Comparison of ENCODE assay signal across 8 cellular contexts in genomic region chr3:120348981-120349818, GRCh38. TPM values are rescaled to one million over a fixed set of nuclear protein-coding genes. Genes with fewer than 3 reads are reported as not detected.
DNase-seq lines count a peak whose midpoint lies in the region; ATAC-seq, FAIRE-seq and TF ChIP-seq lines count a peak whose summit lies in the region.

TSS of gene LRRC58 (minus strand) at chr3:120349354. CDS start at chr3:120349243, 111 bp downstream.

- peaks cover 32% of the 10 kb centered on the region for H3K36me3 Mint-ChIP-seq in activated CD8-positive, alpha-beta memory T cell treated with anti-CD3 and anti-CD28 coated beads, Interleukin-2, amount 10 ng/mL, durations not matched to agents 7 days and 5 days
- peaks cover 4% of the 10 kb centered on the region for H3K36me3 Mint-ChIP-seq in endodermal cell (ENCODE audit: low read depth)

- H3K27me3 Mint-ChIP-seq in activated CD8-positive, alpha-beta memory T cell treated with anti-CD3 and anti-CD28 coated beads, Interleukin-2, amount 10 ng/mL, durations not matched to agents 7 days and 5 days, result peaks cover 19% of the 10 kb centered on the region
- H3K27me3 Mint-ChIP-seq in endodermal cell (ENCODE audit: insufficient read depth), result peaks cover 5% of the 10 kb centered on the region

- H3K4me1 Mint-ChIP-seq in activated CD8-positive, alpha-beta memory T cell treated with anti-CD3 and anti-CD28 coated beads, Interleukin-2, amount 10 ng/mL, durations not matched to agents 7 days and 5 days, result peaks cover 43% of the 10 kb centered on the region
- H3K4me1 Mint-ChIP-seq in endodermal cell, result peaks cover 10% of the 10 kb centered on the region

- H3K27ac Mint-ChIP-seq in activated CD8-positive, alpha-beta memory T cell treated with anti-CD3 and anti-CD28 coated beads, Interleukin-2, amount 10 ng/mL, durations not matched to agents 7 days and 5 days, result peak within 1 kb of the TSS; percentile 81
- peak within 1 kb of the TSS; percentile 90 for H3K27ac Mint-ChIP-seq in endodermal cell

- FAIRE-seq in D721Med (lab: Jason Lieb, UNC), result no peak

- H3K9me3 Mint-ChIP-seq in activated CD8-positive, alpha-beta memory T cell treated with anti-CD3 and anti-CD28 coated beads, Interleukin-2, amount 10 ng/mL, durations not matched to agents 7 days and 5 days (ENCODE audit: low read depth), result no peaks in the 10 kb centered on the region
- no peaks in the 10 kb centered on the region for H3K9me3 Mint-ChIP-seq in endodermal cell

- H3K4me3 ChIP-seq in HUES48 (ENCODE audit: low read depth, low read length) (peak within 1 kb of the TSS; percentile 71), endodermal cell (ENCODE audit: low read length) (peak within 1 kb of the TSS; percentile 89), mesodermal cell (ENCODE audit: extremely low read depth, insufficient read depth, low read length, poor library complexity, severe bottlenecking) (peak within 1 kb of the TSS; percentile 75)

- H3K36me3 ChIP-seq in HUES48 (ENCODE audit: control insufficient read depth, insufficient read depth, low read length), result no peaks in the 10 kb centered on the region
- H3K36me3 ChIP-seq in endodermal cell (ENCODE audit: control insufficient read depth, insufficient read depth, low read length), result peaks cover 3% of the 10 kb centered on the region
- H3K36me3 ChIP-seq in mesodermal cell (ENCODE audit: control insufficient read depth, insufficient read depth, low read length), result no peaks in the 10 kb centered on the region

- H3K4me1 ChIP-seq in HUES48 (ENCODE audit: control insufficient read depth, insufficient read depth, low read length), result peaks cover 20% of the 10 kb centered on the region
- H3K4me1 ChIP-seq in endodermal cell (ENCODE audit: control insufficient read depth, insufficient read depth, low read length), result no peaks in the 10 kb centered on the region
- no peaks in the 10 kb centered on the region for H3K4me1 ChIP-seq in mesodermal cell (ENCODE audit: control insufficient read depth, insufficient read depth, low read length, poor library complexity, severe bottlenecking)

- CTCF ChIA-PET in activated CD8-positive, alpha-beta memory T cell treated with anti-CD3 and anti-CD28 coated beads, Interleukin-2, amount 10 ng/mL, durations not matched to agents 7 days and 5 days (lab: Charles Lee), result interaction anchor here (0.6 to 2.4 kb wide), 14 partner anchors 9 to 539 kb away, joined by 3 to 8 read pairs (median 4); no protein-coding TSS in a partner anchor

- 0 to 1% methylated on average over 28 to 94 of the region's 94 CpGs for WGBS in endodermal cell (ENCODE audit: insufficient coverage in 1 of 2, insufficient read length in 1 of 2), 2 experiments
- WGBS in mesodermal cell (ENCODE audit: insufficient coverage in 2 of 2), 2 experiments, result 0 to 1% methylated on average over 89 to 92 of the region's 94 CpGs

- peak within 1 kb of the TSS; percentile 89 for H3K4me3 Mint-ChIP-seq in activated CD8-positive, alpha-beta memory T cell treated with anti-CD3 and anti-CD28 coated beads, Interleukin-2, amount 10 ng/mL, durations not matched to agents 7 days and 5 days
- H3K4me3 Mint-ChIP-seq in endodermal cell, result peak within 1 kb of the TSS; percentile 77

- H3K27ac ChIP-seq in HUES48 (ENCODE audit: low read depth, low read length) (peak within 1 kb of the TSS; percentile 75), endodermal cell (ENCODE audit: low read depth, low read length) (peak within 1 kb of the TSS; percentile 59), mesodermal cell (ENCODE audit: low read depth, low read length, severe bottlenecking) (peak within 1 kb of the TSS; percentile 71)

- DNase-seq in D721Med (ENCODE audit: insufficient read length, low spot score), result peak; percentile 57
- DNase-seq in NOMO-1 treated with dmso at 0.1 percent for 144 hours (lab: John Stamatoyannopoulos, UW; ENCODE audit: unreplicated experiment), result peak; percentile 79
- peak; percentile 90 for DNase-seq in activated CD8-positive, alpha-beta memory T cell treated with anti-CD3 and anti-CD28 coated beads, Interleukin-2, amount 10 ng/mL, durations not matched to agents 7 days and 5 days
- DNase-seq in endodermal cell, result peak; percentile 91
- peak; percentile 67 to 74 for DNase-seq in stimulated activated CD8-positive, alpha-beta memory T cell treated with anti-CD3 and anti-CD28 coated beads, Interleukin-15, amount 100 ng/mL, for 4 hours (ENCODE audit: low read depth in 2 of 2)

- peak; percentile 86 for ATAC-seq in GM21423 (IDR thresholded peaks at IDR 0.05; ENCODE audit: unreplicated experiment)
- peak; percentile 93 for ATAC-seq in activated CD8-positive, alpha-beta memory T cell treated with anti-CD3 and anti-CD28 coated beads, Interleukin-2, amount 10 ng/mL, durations not matched to agents 7 days and 5 days

- H3K9ac ChIP-seq in HUES48 (ENCODE audit: low read depth, low read length) (peak within 1 kb of the TSS; percentile 63), endodermal cell (ENCODE audit: extremely low read depth, low read length, poor library complexity, severe bottlenecking) (peak within 1 kb of the TSS; percentile 63)

- H3K9me3 ChIP-seq in HUES48 (ENCODE audit: control insufficient read depth, insufficient read depth, low read length), result no peaks in the 10 kb centered on the region
- H3K9me3 ChIP-seq in endodermal cell (ENCODE audit: control insufficient read depth, low read length), result no peaks in the 10 kb centered on the region
- H3K9me3 ChIP-seq in mesodermal cell (ENCODE audit: control insufficient read depth, low read length), result no peaks in the 10 kb centered on the region

- H3K27me3 ChIP-seq in HUES48 (ENCODE audit: control insufficient read depth, insufficient read depth, low read length) (peaks cover 18% of the 10 kb centered on the region), endodermal cell (ENCODE audit: control insufficient read depth, insufficient read depth, low read length, poor library complexity, severe bottlenecking) (peaks cover 7% of the 10 kb centered on the region)

- TF ChIP-seq CTCF in D721Med (IDR thresholded peaks at IDR 0.05; ENCODE audit: insufficient read depth, missing control alignments) (peak; percentile 26), endodermal cell (conservative IDR thresholded peaks at IDR 0.05) (peak; percentile 60)

RNA-seq across cellular contexts. Expression of gene LRRC58, which starts in this region (rescaled TPM):
- total RNA-seq in activated CD8-positive, alpha-beta memory T cell treated with anti-CD3 and anti-CD28 coated beads, Interleukin-2, amount 10 ng/mL, durations not matched to agents 7 days and 5 days, result 10 to 100 TPM; 21.2 to 21.4 TPM
- total RNA-seq in endodermal cell, result 10 to 100 TPM; 16.0 to 20.5 TPM
- 17.6 TPM for polyA plus RNA-seq in endodermal cell (2013, experiment 1 of 2)
- polyA plus RNA-seq in endodermal cell (2013, experiment 2 of 2), result 17.5 TPM
- polyA plus RNA-seq in mesodermal cell (2013, experiment 1 of 2), result 13.0 TPM
- 12.6 TPM for polyA plus RNA-seq in mesodermal cell (2013, experiment 2 of 2)

Comparison
In these comparisons a context has a peak if more than half of its experiments do, and no peak if none do; other contexts are left out.
1. Peak in every context shown above with its lines: DNase-seq, ATAC-seq, H3K4me3 ChIP-seq and H3K27ac ChIP-seq.